In genomic region chr6:134097114-134097707, GRCh38 we compare ENCODE assay signal across 8 cellular contexts. TPM values are rescaled to one million over a fixed set of nuclear protein-coding genes. Genes with fewer than 3 reads are reported as not detected.
DNase-seq lines count a peak whose midpoint lies in the region; ATAC-seq lines count a peak whose summit lies in the region.

No MANE protein-coding gene starts in this region.

- DNase-seq in NCI-H187 (lab: John Stamatoyannopoulos, UW) (peak; percentile 37 to 49), NCI-H187 treated with DMSO at 0.1 percent for 48 hours (lab: John Stamatoyannopoulos, UW) (no peak), LHCN-M2 (ENCODE audit: low read depth) (peak; percentile 62), SHP77 (lab: John Stamatoyannopoulos, UW) (peak; percentile 50 to 71), glomerular endothelial cell (ENCODE audit: extremely low read depth, low read depth, low spot score) (peak; percentile 50), posterior cingulate gyrus (peak in 6 of 10 donors; percentile 57 to 87 (median 72))
- peak in 3 of 4 experiments; percentile 8 to 31 (median 28) for DNase-seq in activated naive CD4-positive, alpha-beta T cell (lab: John Stamatoyannopoulos, UW)

- intact Hi-C loops in posterior cingulate gyrus (cut with DNase I): loop anchor here (1.0 to 5.0 kb wide), 4 partner anchors 33 to 528 kb away; no protein-coding TSS in a partner anchor

- no peak for ATAC-seq in HG03378 (IDR thresholded peaks at IDR 0.05; ENCODE audit: unreplicated experiment)

RNA-seq across cellular contexts. Expression of gene SLC2A12, which starts 44.8 kb away (rescaled TPM):
- total RNA-seq in LHCN-M2 (2014; rRNA removed) (0.06 and 0.57 TPM in 2 replicates), glomerular endothelial cell (0.68 and 0.82 TPM in 2 replicates)
- 0.16 TPM for polyA plus RNA-seq in LHCN-M2 (2012)
